ENCODE assay signal across 8 cellular contexts in genomic region chr12:48787791-48788521, GRCh38. TPM values are rescaled to one million over a fixed set of nuclear protein-coding genes. Genes with fewer than 3 reads are reported as not detected.
DNase-seq lines count a peak whose midpoint lies in the region; ATAC-seq and TF ChIP-seq lines count a peak whose summit lies in the region.

No MANE protein-coding gene starts in this region.

- ATAC-seq in HG02571 (IDR thresholded peaks at IDR 0.05; ENCODE audit: unreplicated experiment) = no peak
- ATAC-seq in GM21526 (IDR thresholded peaks at IDR 0.05; ENCODE audit: low FRiP score, unreplicated experiment) = no peak
- ATAC-seq in HG03378 (IDR thresholded peaks at IDR 0.05; ENCODE audit: unreplicated experiment) = no peak

- H3K36me3 ChIP-seq in BLaER1 (peaks cover 7% of the 10 kb centered on the region), SJSA1 (peaks cover 5% of the 10 kb centered on the region; the same call in 1 of the 2 replicates), neuron (ENCODE audit: insufficient read depth, low read length) (peaks cover 6% of the 10 kb centered on the region)

- no peaks in the 10 kb centered on the region for H3K27me3 ChIP-seq in BLaER1
- no peaks in the 10 kb centered on the region for H3K27me3 ChIP-seq in SJSA1 (replicated peaks)
- no peaks in the 10 kb centered on the region for H3K27me3 ChIP-seq in neuron (ENCODE audit: insufficient read depth, low read length)

- peak overlapping the region; percentile 94 for H3K9ac ChIP-seq in BLaER1

- H3K4me3 ChIP-seq in BLaER1 (peak overlapping the region; percentile 97), SJSA1 (peak overlapping the region; percentile 77), fibroblast of pulmonary artery (replicated peaks; ENCODE audit: low read depth, low read length) (peak overlapping the region; percentile 76), neuron (ENCODE audit: low read length) (peak overlapping the region; percentile 86)

- no peak for TF ChIP-seq CTCF in fibroblast of pulmonary artery (IDR thresholded peaks at IDR 0.05; ENCODE audit: low read length, missing control alignments)

- H3K9me3 ChIP-seq in BLaER1 (no peaks in the 10 kb centered on the region), SJSA1 (replicated peaks) (no peaks in the 10 kb centered on the region), neuron (ENCODE audit: low read length) (no peaks in the 10 kb centered on the region)

- H4K20me1 ChIP-seq in BLaER1 = peaks cover 7% of the 10 kb centered on the region; the same call in 1 of the 2 replicates

- DNase-seq in SJSA1 (ENCODE audit: low read depth in 1 of 2, low spot score in 2 of 2) (no peak), fibroblast of pulmonary artery (ENCODE audit: low read depth) (no peak)
- no peak for DNase-seq in central memory CD4-positive, alpha-beta T cell

- peak overlapping the region; percentile 98 for H3K4me2 ChIP-seq in BLaER1

- H3K4me1 ChIP-seq in BLaER1 = peaks cover 60% of the 10 kb centered on the region
- H3K4me1 ChIP-seq in SJSA1 (replicated peaks) = peaks cover 14% of the 10 kb centered on the region
- H3K4me1 ChIP-seq in neuron (ENCODE audit: insufficient read depth, low read length) = peaks cover 22% of the 10 kb centered on the region

- peak overlapping the region; percentile 95 for H3K27ac ChIP-seq in BLaER1
- no peak overlapping the region for H3K27ac ChIP-seq in SJSA1

- H2AFZ ChIP-seq in neuron (ENCODE audit: low read depth, low read length) = peak overlapping the region; percentile 29

RNA-seq across cellular contexts. Expression of gene ADCY6, which starts 0.9 kb away (rescaled TPM):
- 20.6 and 22.9 TPM in 2 replicates for total RNA-seq in SJSA1 (2014; rRNA removed; shearing (Covaris generic))

RNA-seq across cellular contexts. Expression of gene CACNB3, which starts 30.3 kb away (rescaled TPM):
- total RNA-seq in SJSA1 (2014; rRNA removed; shearing (Covaris generic)) = 8.9 and 20.9 TPM in 2 replicates
